ENCODE assay signal across 1 cellular context in the genomic region with DNA sequence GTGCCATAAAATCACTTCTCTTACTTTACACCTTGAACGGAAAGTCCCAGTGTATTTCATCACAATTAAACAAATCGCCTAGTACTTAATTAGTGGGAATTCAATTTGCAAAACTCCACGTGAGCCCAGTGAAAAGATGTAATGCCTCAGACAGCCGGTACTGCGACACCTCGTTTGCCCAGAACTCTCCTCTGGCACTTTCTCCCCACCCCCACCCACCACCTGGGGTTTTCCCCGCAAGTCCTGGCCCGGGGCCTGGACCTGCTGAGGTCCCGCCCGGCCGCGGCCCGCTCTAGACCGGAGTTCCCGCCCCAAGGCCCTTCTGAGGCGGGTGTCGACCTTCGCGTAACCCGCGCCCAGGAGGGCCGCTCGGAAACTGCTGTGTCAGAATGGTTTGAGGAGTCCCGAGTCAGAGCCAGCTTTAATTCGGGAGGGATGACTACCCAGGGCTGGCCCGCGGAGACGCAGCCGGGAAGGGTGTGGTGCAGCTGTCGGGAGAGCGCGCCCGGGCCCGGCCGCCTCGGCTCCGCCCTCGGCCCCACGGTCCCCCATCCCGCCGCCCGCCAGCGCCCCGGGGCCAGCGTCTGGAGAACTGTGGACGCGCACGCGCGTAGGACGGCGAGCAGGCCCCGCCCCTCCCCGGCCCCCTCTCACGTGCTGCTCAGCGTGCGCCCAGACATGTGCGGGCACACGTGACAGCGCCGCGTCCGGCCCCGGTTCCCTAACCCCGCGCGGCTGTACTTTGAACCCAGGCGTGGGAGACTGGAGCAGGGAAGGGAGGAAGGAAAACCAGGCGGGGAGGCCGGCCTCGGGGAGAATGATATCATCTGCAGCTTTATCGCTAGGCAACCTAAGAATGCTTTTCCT.
A peak's percentile ranks its signal among the peaks of the same experiment; 100 is the strongest.
TF ChIP-seq lines count a peak whose summit lies in the region.

No MANE protein-coding gene starts in this region.

TF ChIP-seq in HepG2, 621 proteins besides CTCF, POLR2A, EP300 and RAD21 (continued from another document and continues in another):
- TF ChIP-seq ZNF597 (CRISPR knock-in tag; IDR thresholded peaks at IDR 0.05) (no peak), ZNF451 (CRISPR knock-in tag; IDR thresholded peaks at IDR 0.05) (peak; percentile 73; the same call in 1 of the 2 replicates), TOE1 (CRISPR knock-in tag; IDR thresholded peaks at IDR 0.05) (no peak), AKNA (CRISPR knock-in tag; IDR thresholded peaks at IDR 0.05; ENCODE audit: borderline replicate concordance) (no peak), ZNF704 (CRISPR knock-in tag; IDR thresholded peaks at IDR 0.05; ENCODE audit: borderline replicate concordance) (peak; percentile 66; the same call in 1 of the 2 replicates), KDM3A (CRISPR knock-in tag; IDR thresholded peaks at IDR 0.05; ENCODE audit: low read depth) (0 out of 2 replicates have a peak, but pooled peaks have one; percentile 64), MXI1 (IDR thresholded peaks at IDR 0.05; ENCODE audit: borderline replicate concordance, low read depth, low read length) (peak; percentile 51; the same call in 1 of the 3 replicates), TOPORS (CRISPR knock-in tag; IDR thresholded peaks at IDR 0.05) (peak; percentile 84), DR1 (CRISPR knock-in tag; IDR thresholded peaks at IDR 0.05) (peak; percentile 15; the same call in 1 of the 2 replicates), RFX5 (IDR thresholded peaks at IDR 0.05; ENCODE audit: low read depth, low read length) (no peak), SP140L (CRISPR knock-in tag; IDR thresholded peaks at IDR 0.05; ENCODE audit: borderline replicate concordance) (no peak), SMAD9 (CRISPR knock-in tag; IDR thresholded peaks at IDR 0.05) (no peak), ZNF83 (CRISPR knock-in tag; IDR thresholded peaks at IDR 0.05; ENCODE audit: borderline replicate concordance) (no peak), ZNF225 (CRISPR knock-in tag; IDR thresholded peaks at IDR 0.05) (no peak; the same call in 1 of the 2 replicates), STAG1 (CRISPR knock-in tag; IDR thresholded peaks at IDR 0.05) (no peak), GLMP (CRISPR knock-in tag; IDR thresholded peaks at IDR 0.05; ENCODE audit: borderline replicate concordance) (no peak), EZH2 (conservative IDR thresholded peaks at IDR 0.05; ENCODE audit: low read depth, low read length) (no peak), EHMT2 (IDR thresholded peaks at IDR 0.05; ENCODE audit: borderline replicate concordance, low read depth, low read length) (no peak), TAF1 (CRISPR knock-in tag; IDR thresholded peaks at IDR 0.05) (no peak)
- TF ChIP-seq, protein P1, sequence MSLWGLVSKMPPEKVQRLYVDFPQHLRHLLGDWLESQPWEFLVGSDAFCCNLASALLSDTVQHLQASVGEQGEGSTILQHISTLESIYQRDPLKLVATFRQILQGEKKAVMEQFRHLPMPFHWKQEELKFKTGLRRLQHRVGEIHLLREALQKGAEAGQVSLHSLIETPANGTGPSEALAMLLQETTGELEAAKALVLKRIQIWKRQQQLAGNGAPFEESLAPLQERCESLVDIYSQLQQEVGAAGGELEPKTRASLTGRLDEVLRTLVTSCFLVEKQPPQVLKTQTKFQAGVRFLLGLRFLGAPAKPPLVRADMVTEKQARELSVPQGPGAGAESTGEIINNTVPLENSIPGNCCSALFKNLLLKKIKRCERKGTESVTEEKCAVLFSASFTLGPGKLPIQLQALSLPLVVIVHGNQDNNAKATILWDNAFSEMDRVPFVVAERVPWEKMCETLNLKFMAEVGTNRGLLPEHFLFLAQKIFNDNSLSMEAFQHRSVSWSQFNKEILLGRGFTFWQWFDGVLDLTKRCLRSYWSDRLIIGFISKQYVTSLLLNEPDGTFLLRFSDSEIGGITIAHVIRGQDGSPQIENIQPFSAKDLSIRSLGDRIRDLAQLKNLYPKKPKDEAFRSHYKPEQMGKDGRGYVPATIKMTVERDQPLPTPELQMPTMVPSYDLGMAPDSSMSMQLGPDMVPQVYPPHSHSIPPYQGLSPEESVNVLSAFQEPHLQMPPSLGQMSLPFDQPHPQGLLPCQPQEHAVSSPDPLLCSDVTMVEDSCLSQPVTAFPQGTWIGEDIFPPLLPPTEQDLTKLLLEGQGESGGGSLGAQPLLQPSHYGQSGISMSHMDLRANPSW (CRISPR knock-in tag; IDR thresholded peaks at IDR 0.05; ENCODE audit: borderline replicate concordance), result no peak
- TF ChIP-seq, protein P2, sequence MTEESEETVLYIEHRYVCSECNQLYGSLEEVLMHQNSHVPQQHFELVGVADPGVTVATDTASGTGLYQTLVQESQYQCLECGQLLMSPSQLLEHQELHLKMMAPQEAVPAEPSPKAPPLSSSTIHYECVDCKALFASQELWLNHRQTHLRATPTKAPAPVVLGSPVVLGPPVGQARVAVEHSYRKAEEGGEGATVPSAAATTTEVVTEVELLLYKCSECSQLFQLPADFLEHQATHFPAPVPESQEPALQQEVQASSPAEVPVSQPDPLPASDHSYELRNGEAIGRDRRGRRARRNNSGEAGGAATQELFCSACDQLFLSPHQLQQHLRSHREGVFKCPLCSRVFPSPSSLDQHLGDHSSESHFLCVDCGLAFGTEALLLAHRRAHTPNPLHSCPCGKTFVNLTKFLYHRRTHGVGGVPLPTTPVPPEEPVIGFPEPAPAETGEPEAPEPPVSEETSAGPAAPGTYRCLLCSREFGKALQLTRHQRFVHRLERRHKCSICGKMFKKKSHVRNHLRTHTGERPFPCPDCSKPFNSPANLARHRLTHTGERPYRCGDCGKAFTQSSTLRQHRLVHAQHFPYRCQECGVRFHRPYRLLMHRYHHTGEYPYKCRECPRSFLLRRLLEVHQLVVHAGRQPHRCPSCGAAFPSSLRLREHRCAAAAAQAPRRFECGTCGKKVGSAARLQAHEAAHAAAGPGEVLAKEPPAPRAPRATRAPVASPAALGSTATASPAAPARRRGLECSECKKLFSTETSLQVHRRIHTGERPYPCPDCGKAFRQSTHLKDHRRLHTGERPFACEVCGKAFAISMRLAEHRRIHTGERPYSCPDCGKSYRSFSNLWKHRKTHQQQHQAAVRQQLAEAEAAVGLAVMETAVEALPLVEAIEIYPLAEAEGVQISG (CRISPR knock-in tag; IDR thresholded peaks at IDR 0.05), result no peak; the same call in none of the 2 replicates
- TF ChIP-seq, protein P3, sequence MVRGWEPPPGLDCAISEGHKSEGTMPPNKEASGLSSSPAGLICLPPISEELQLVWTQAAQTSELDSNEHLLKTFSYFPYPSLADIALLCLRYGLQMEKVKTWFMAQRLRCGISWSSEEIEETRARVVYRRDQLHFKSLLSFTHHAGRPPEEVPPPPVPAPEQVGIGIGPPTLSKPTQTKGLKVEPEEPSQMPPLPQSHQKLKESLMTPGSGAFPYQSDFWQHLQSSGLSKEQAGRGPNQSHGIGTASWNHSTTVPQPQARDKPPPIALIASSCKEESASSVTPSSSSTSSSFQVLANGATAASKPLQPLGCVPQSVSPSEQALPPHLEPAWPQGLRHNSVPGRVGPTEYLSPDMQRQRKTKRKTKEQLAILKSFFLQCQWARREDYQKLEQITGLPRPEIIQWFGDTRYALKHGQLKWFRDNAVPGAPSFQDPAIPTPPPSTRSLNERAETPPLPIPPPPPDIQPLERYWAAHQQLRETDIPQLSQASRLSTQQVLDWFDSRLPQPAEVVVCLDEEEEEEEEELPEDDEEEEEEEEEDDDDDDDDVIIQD (CRISPR knock-in tag; IDR thresholded peaks at IDR 0.05; ENCODE audit: low read depth), result peak; percentile 70
- TF ChIP-seq, protein P4, sequence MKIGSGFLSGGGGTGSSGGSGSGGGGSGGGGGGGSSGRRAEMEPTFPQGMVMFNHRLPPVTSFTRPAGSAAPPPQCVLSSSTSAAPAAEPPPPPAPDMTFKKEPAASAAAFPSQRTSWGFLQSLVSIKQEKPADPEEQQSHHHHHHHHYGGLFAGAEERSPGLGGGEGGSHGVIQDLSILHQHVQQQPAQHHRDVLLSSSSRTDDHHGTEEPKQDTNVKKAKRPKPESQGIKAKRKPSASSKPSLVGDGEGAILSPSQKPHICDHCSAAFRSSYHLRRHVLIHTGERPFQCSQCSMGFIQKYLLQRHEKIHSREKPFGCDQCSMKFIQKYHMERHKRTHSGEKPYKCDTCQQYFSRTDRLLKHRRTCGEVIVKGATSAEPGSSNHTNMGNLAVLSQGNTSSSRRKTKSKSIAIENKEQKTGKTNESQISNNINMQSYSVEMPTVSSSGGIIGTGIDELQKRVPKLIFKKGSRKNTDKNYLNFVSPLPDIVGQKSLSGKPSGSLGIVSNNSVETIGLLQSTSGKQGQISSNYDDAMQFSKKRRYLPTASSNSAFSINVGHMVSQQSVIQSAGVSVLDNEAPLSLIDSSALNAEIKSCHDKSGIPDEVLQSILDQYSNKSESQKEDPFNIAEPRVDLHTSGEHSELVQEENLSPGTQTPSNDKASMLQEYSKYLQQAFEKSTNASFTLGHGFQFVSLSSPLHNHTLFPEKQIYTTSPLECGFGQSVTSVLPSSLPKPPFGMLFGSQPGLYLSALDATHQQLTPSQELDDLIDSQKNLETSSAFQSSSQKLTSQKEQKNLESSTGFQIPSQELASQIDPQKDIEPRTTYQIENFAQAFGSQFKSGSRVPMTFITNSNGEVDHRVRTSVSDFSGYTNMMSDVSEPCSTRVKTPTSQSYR (CRISPR knock-in tag; IDR thresholded peaks at IDR 0.05; ENCODE audit: borderline replicate concordance), result peak; percentile 58
- TF ChIP-seq, protein P5, sequence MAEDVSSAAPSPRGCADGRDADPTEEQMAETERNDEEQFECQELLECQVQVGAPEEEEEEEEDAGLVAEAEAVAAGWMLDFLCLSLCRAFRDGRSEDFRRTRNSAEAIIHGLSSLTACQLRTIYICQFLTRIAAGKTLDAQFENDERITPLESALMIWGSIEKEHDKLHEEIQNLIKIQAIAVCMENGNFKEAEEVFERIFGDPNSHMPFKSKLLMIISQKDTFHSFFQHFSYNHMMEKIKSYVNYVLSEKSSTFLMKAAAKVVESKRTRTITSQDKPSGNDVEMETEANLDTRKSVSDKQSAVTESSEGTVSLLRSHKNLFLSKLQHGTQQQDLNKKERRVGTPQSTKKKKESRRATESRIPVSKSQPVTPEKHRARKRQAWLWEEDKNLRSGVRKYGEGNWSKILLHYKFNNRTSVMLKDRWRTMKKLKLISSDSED (CRISPR knock-in tag; IDR thresholded peaks at IDR 0.05), result no peak
- TF ChIP-seq, protein P6, sequence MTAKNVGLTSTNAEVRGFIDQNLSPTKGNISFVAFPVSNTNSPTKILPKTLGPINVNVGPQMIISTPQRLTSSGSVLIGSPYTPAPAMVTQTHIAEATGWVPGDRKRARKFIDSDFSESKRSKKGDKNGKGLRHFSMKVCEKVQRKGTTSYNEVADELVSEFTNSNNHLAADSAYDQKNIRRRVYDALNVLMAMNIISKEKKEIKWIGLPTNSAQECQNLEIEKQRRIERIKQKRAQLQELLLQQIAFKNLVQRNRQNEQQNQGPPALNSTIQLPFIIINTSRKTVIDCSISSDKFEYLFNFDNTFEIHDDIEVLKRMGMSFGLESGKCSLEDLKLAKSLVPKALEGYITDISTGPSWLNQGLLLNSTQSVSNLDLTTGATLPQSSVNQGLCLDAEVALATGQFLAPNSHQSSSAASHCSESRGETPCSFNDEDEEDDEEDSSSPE (CRISPR knock-in tag; IDR thresholded peaks at IDR 0.05), result peak; percentile 74
